Comparison of ENCODE assay signal across 7 cellular contexts in the genomic region with DNA sequence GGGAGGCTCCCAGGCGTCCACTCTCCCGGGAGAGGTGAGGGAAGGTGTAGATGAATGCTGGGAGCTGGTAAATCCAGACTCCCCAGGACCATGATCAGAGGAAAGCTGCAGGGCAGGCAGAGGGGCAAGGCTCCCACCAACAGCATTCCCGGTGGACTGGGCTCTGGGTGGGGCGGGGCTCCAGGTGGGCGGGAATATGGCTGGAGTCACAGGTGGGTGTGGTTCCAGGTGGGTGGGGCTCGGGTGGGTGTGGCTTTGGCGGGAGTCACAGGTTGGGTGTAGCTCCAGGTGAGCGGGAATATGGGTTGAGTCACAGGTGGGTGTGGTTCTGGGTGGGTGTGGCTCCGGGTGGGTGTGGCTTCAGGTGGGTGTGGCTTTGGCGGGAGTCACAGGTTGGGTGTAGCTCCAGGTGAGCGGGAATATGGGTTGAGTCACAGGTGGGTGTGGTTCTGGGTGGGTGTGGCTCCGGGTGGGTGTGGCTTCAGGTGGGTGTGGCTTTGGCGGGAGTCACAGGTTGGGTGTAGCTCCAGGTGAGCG.
DNase-seq lines count a peak whose midpoint lies in the region; ATAC-seq, FAIRE-seq and TF ChIP-seq lines count a peak whose summit lies in the region.
"Not testable (repeated sequence)": the region's sequence is repeated elsewhere in the genome, so short reads cannot be mapped to it uniquely, and the experiment has no call there.

No MANE protein-coding gene starts in this region.

- H3K36me3 ChIP-seq in naive thymus-derived CD4-positive, alpha-beta T cell (ENCODE audit: control insufficient read depth in 2 of 3, insufficient read depth in 3 of 3, low read length in 3 of 3): not testable (repeated sequence)

- DNase-seq in DMS 273 (lab: John Stamatoyannopoulos, UW; ENCODE audit: unreplicated experiment): peak; percentile 37
- not testable (repeated sequence) for DNase-seq in HTR-8/SVneo (ENCODE audit: insufficient read length, low spot score); naive thymus-derived CD4-positive, alpha-beta T cell
- DNase-seq in NCI-H82 (lab: John Stamatoyannopoulos, UW): peak; percentile 41
- peak; percentile 55 for DNase-seq in activated CD4-positive, alpha-beta T cell treated with anti-CD3 and anti-CD28 coated beads for 36 hours
- peak; percentile 43 for DNase-seq in MCF 10A (ENCODE audit: unreplicated experiment)
- DNase-seq in Right ventricle myocardium superior: peak; percentile 30

- not testable (repeated sequence) for H3K36me3 Mint-ChIP-seq in activated CD4-positive, alpha-beta T cell treated with anti-CD3 and anti-CD28 coated beads for 36 hours (ENCODE audit: low read depth); MCF 10A (ENCODE audit: insufficient read depth, unreplicated experiment); naive thymus-derived CD4-positive, alpha-beta T cell

- H3K4me1 ChIP-seq in naive thymus-derived CD4-positive, alpha-beta T cell (ENCODE audit: control insufficient read depth in 2 of 2, insufficient read depth in 2 of 2, low read length in 2 of 2): not testable (repeated sequence)

- H3K4me3 ChIP-seq in naive thymus-derived CD4-positive, alpha-beta T cell (ENCODE audit: low read length): not testable (repeated sequence)

- POLR2A ChIA-PET in activated CD4-positive, alpha-beta T cell treated with anti-CD3 and anti-CD28 coated beads for 36 hours (lab: Charles Lee); MCF 10A (lab: Yijun Ruan, JAX); naive thymus-derived CD4-positive, alpha-beta T cell (lab: Charles Lee): not testable (repeated sequence)

- H3K27me3 Mint-ChIP-seq in activated CD4-positive, alpha-beta T cell treated with anti-CD3 and anti-CD28 coated beads for 36 hours: not testable (repeated sequence)
- H3K27me3 Mint-ChIP-seq in MCF 10A (ENCODE audit: insufficient read depth, unreplicated experiment): peaks cover 34% of the 10 kb centered on the region
- peaks cover 0 to 17% (median 0%) of the 10 kb centered on the region in 5 donors for H3K27me3 Mint-ChIP-seq in naive thymus-derived CD4-positive, alpha-beta T cell

- not testable (repeated sequence) for H3K27ac Mint-ChIP-seq in activated CD4-positive, alpha-beta T cell treated with anti-CD3 and anti-CD28 coated beads for 36 hours; MCF 10A (ENCODE audit: low read depth, unreplicated experiment)
- H3K27ac Mint-ChIP-seq in naive thymus-derived CD4-positive, alpha-beta T cell: peak overlapping the region in 3 of 9 donors; percentile 48 to 82 (median 71)

- CTCF ChIA-PET in activated CD4-positive, alpha-beta T cell treated with anti-CD3 and anti-CD28 coated beads for 36 hours (lab: Charles Lee); naive thymus-derived CD4-positive, alpha-beta T cell (lab: Charles Lee): not testable (repeated sequence)
- CTCF ChIA-PET in MCF 10A (lab: Yijun Ruan, JAX): interaction anchor here (0.6 to 0.7 kb wide), 2 partner anchors 17 to 50 kb away, joined by 3 read pairs; no protein-coding TSS in a partner anchor

- intact Hi-C loops in activated CD4-positive, alpha-beta T cell treated with anti-CD3 and anti-CD28 coated beads for 36 hours (cut with DNase I, micrococcal nuclease): loop anchor here in 1 of 2 experiments (1.0 kb wide), 1 partner anchor 13 kb away; no protein-coding TSS in a partner anchor
- intact Hi-C loops in MCF 10A (cut with micrococcal nuclease); Right ventricle myocardium superior (cut with DNase I); naive thymus-derived CD4-positive, alpha-beta T cell (cut with micrococcal nuclease): not testable (repeated sequence)

- not testable (repeated sequence) for TF ChIP-seq CTCF in MCF 10A (IDR thresholded peaks at IDR 0.05; ENCODE audit: unreplicated experiment)

- H3K9me3 ChIP-seq in naive thymus-derived CD4-positive, alpha-beta T cell (ENCODE audit: control insufficient read depth in 2 of 3, low read length in 3 of 3): not testable (repeated sequence)

- peak; percentile 63 for ATAC-seq in activated CD4-positive, alpha-beta T cell treated with anti-CD3 and anti-CD28 coated beads for 36 hours
- not testable (repeated sequence) for ATAC-seq in Right ventricle myocardium superior (ENCODE audit: poor library complexity)
- peak; percentile 24 for ATAC-seq in naive thymus-derived CD4-positive, alpha-beta T cell

- not testable (repeated sequence) for H3K27ac ChIP-seq in naive thymus-derived CD4-positive, alpha-beta T cell (ENCODE audit: low read depth, low read length)

- not testable (repeated sequence) for BruUV-seq in MCF 10A (replicated peaks; lab: Mats Ljungman, UMichigan)

- H3K4me3 Mint-ChIP-seq in activated CD4-positive, alpha-beta T cell treated with anti-CD3 and anti-CD28 coated beads for 36 hours; MCF 10A (ENCODE audit: unreplicated experiment): not testable (repeated sequence)
- peak overlapping the region in 9 of 10 donors; percentile 46 to 84 (median 63) for H3K4me3 Mint-ChIP-seq in naive thymus-derived CD4-positive, alpha-beta T cell

- H3K27me3 ChIP-seq in naive thymus-derived CD4-positive, alpha-beta T cell (ENCODE audit: control insufficient read depth in 2 of 2, insufficient read depth in 2 of 2, low read length in 2 of 2): not testable (repeated sequence)

- peak; percentile 31 for FAIRE-seq in HTR-8/SVneo (lab: Jason Lieb, UNC)

- H3K9me3 Mint-ChIP-seq in activated CD4-positive, alpha-beta T cell treated with anti-CD3 and anti-CD28 coated beads for 36 hours (ENCODE audit: low read depth); MCF 10A (ENCODE audit: unreplicated experiment); naive thymus-derived CD4-positive, alpha-beta T cell: not testable (repeated sequence)

- H3K4me1 Mint-ChIP-seq in activated CD4-positive, alpha-beta T cell treated with anti-CD3 and anti-CD28 coated beads for 36 hours; MCF 10A (ENCODE audit: insufficient read depth, unreplicated experiment); naive thymus-derived CD4-positive, alpha-beta T cell: not testable (repeated sequence)
